ENCODE assay signal across 25 cellular contexts in genomic region chr5:53002491-53002890, GRCh38. TPM values are rescaled to one million over a fixed set of nuclear protein-coding genes. Genes with fewer than 3 reads are reported as not detected.
A peak's percentile ranks its signal among the peaks of the same experiment; 100 is the strongest.
DNase-seq lines count a peak whose midpoint lies in the region; ATAC-seq, FAIRE-seq and TF ChIP-seq lines count a peak whose summit lies in the region.
"Had no signal": no experiment of that assay in that cellular context is flagged by ENCODE, and none has a peak within 500 bp of the region (broad histone marks: within the 10 kb centered on the region; RNA-seq: fewer than 3 reads in every experiment).

No MANE protein-coding gene starts in this region.

- TF ChIP-seq RAD21 in HepG2 (CRISPR knock-in tag; IDR thresholded peaks at IDR 0.05) = no peak

- FAIRE-seq in HepG2 (lab: Jason Lieb, UNC) = no peak
- FAIRE-seq: D721Med, GM12878, GM19239, H1 had no signal

- in situ Hi-C loops in HepG2 (cut with HindIII; ENCODE audit: extremely low pct_ligation_motif_present, low pct_unique_long_range_greater_than_20kb) = no loop called here

- peaks cover 71% of the 10 kb centered on the region for H3K79me2 ChIP-seq in HepG2 (ENCODE audit: insufficient read depth, low read length)

- no peak for DNase-seq in HepG2 (ENCODE audit: low spot score)
- no peak for DNase-seq in right lobe of liver
- DNase-seq in dermis blood vessel endothelial cell = peak; percentile 53
- no peak for DNase-seq in activated naive CD4-positive, alpha-beta T cell (lab: John Stamatoyannopoulos, UW)
- DNase-seq in stimulated activated CD4-positive, alpha-beta T cell treated with anti-CD3 and anti-CD28 coated beads, Interleukin-4, amount 100 ng/mL, for 24 hours = no peak
- DNase-seq: ACHN; AML-193; BE2C; CD4-positive, alpha-beta T cell; CD8-positive, alpha-beta memory T cell; DMS 273 treated with DMSO at 0.1 percent for 48 hours; DMS79; EL; GDM1; GM23248; H7; HCEC 1CT had no signal

- no peak overlapping the region for H3K9ac ChIP-seq in HepG2 (ENCODE audit: insufficient read depth, low read depth, low read length)
- H3K9ac ChIP-seq: BLaER1 treated with 17β-estradiol and CSF1 and Interleukin-3, amounts not matched to agents 10 nM and 100 nM; GM23248 had no signal

- BruUV-seq in HepG2 (replicated peaks; lab: Mats Ljungman, UMichigan) = no TSS peak

- H3K36me3 ChIP-seq in HepG2 (replicated peaks in 1 of 2; ENCODE audit: control insufficient read depth in 1 of 2, insufficient read depth in 2 of 2, low read length in 2 of 2) (peaks cover 3 to 23% of the 10 kb centered on the region in 2 experiments), right lobe of liver (no peaks in the 10 kb centered on the region), HEK293 (ENCODE audit: control insufficient read depth in 2 of 2, insufficient read depth in 1 of 2, low read length in 2 of 2) (no peaks in the 10 kb centered on the region)
- H3K36me3 ChIP-seq: BE2C had no signal

- no peak overlapping the region for H2AFZ ChIP-seq in HepG2 (ENCODE audit: low read length)
- H2AFZ ChIP-seq: GM23248 had no signal

- CTCF ChIA-PET in HepG2 (lab: Yijun Ruan, JAX; ENCODE audit: low intra/inter-chr PET ratio, low total read pairs) (no interaction called here), HEK293 (lab: Yijun Ruan, JAX) (interaction anchor here (0.7 kb wide), 1 partner anchor 30 kb away, joined by 3 read pairs; no protein-coding TSS in a partner anchor)

- TF ChIP-seq POLR2A in HepG2 (IDR thresholded peaks at IDR 0.05; ENCODE audit: insufficient read depth in 1 of 2, low read depth in 2 of 2, low read length in 2 of 2) = no peak
- TF ChIP-seq POLR2A in right lobe of liver (IDR thresholded peaks at IDR 0.05) = no peak

- no peak overlapping the region for H3K4me2 ChIP-seq in HepG2 (ENCODE audit: low read depth, low read length)

- no peaks in the 10 kb centered on the region for H3K9me3 ChIP-seq in HepG2 (ENCODE audit: low read length)
- H3K9me3 ChIP-seq in right lobe of liver = no peaks in the 10 kb centered on the region
- no peaks in the 10 kb centered on the region for H3K9me3 ChIP-seq in HEK293 (ENCODE audit: control insufficient read depth, insufficient read depth, low read depth, low read length)
- H3K9me3 ChIP-seq: BE2C; BLaER1 treated with 17β-estradiol and CSF1 and Interleukin-3, amounts not matched to agents 10 nM and 100 nM had no signal

- peaks cover 99% of the 10 kb centered on the region for H3K4me1 ChIP-seq in HepG2 (ENCODE audit: insufficient read depth, low read length)
- H3K4me1 ChIP-seq in right lobe of liver = no peaks in the 10 kb centered on the region
- peaks cover 6% of the 10 kb centered on the region for H3K4me1 ChIP-seq in HEK293 (ENCODE audit: control insufficient read depth, insufficient read depth, low read length)
- H3K4me1 ChIP-seq: BE2C had no signal

- H4K20me1 ChIP-seq in HepG2 (ENCODE audit: insufficient read depth, low read length) = no peaks in the 10 kb centered on the region
- H4K20me1 ChIP-seq: BLaER1 treated with 17β-estradiol and CSF1 and Interleukin-3, amounts not matched to agents 10 nM and 100 nM had no signal

- no peaks in the 10 kb centered on the region for H3K27me3 ChIP-seq in HepG2 (ENCODE audit: control insufficient read depth in 1 of 2, insufficient read depth in 2 of 2, low read length in 2 of 2)
- H3K27me3 ChIP-seq in right lobe of liver = no peaks in the 10 kb centered on the region
- H3K27me3 ChIP-seq: BE2C; BLaER1 treated with 17β-estradiol and CSF1 and Interleukin-3, amounts not matched to agents 10 nM and 100 nM had no signal

- TF ChIP-seq EP300 in HepG2 (IDR thresholded peaks at IDR 0.05; ENCODE audit: low read depth in 2 of 2, low read length in 2 of 2) = no peak
- TF ChIP-seq EP300 in HepG2 (CRISPR knock-in tag; IDR thresholded peaks at IDR 0.05; ENCODE audit: borderline replicate concordance) = no peak

- no peak for ATAC-seq in HepG2
- ATAC-seq in right lobe of liver = no peak
- ATAC-seq in HG02970 (IDR thresholded peaks at IDR 0.05; ENCODE audit: low FRiP score, unreplicated experiment) = no peak
- ATAC-seq: GM12878 had no signal

- no peak for TF ChIP-seq CTCF in HepG2 (CRISPR knock-in tag; IDR thresholded peaks at IDR 0.05)
- no peak for TF ChIP-seq CTCF in right lobe of liver (IDR thresholded peaks at IDR 0.05)
- no peak for TF ChIP-seq CTCF in HEK293 (tag by site-specific recombination; IDR thresholded peaks at IDR 0.05)

- H3K4me3 ChIP-seq in HepG2 (replicated peaks in 1 of 3; ENCODE audit: insufficient read depth in 1 of 3, low read depth in 2 of 3, low read length in 3 of 3) (no peak overlapping the region), right lobe of liver (no peak overlapping the region), HEK293 (ENCODE audit: low read depth, low read length) (no peak overlapping the region)
- H3K4me3 ChIP-seq: BLaER1 treated with 17β-estradiol and CSF1 and Interleukin-3, amounts not matched to agents 10 nM and 100 nM; GM12878; GM23248 had no signal

- 80% methylated on average over 1 of the region's 1 CpG for WGBS in HepG2 (ENCODE audit: low lambda C conversion rate)
- WGBS in right lobe of liver (ENCODE audit: insufficient coverage, low coverage, low lambda C conversion rate, missing lambda C conversion rate) = 83% methylated on average over 1 of the region's 1 CpG

- intact Hi-C loops in HepG2 (cut with micrococcal nuclease; ENCODE audit: unreplicated experiment) (no loop called here), right lobe of liver (cut with DNase I) (no loop called here)

- peak overlapping the region; percentile 83 for H3K27ac ChIP-seq in HepG2 (ENCODE audit: extremely low read length, insufficient read depth, low read length)
- H3K27ac ChIP-seq in right lobe of liver = no peak overlapping the region
- H3K27ac ChIP-seq in HEK293 (ENCODE audit: extremely low read depth, low read depth, low read length) = no peak overlapping the region

- POLR2A ChIA-PET in HepG2 (lab: Yijun Ruan, JAX) (interaction anchor here (1.4 to 1.6 kb wide), 2 partner anchors 14 to 29 kb away, joined by 4 to 7 read pairs; partner anchors contain the start of gene ITGA2), HEK293 (lab: Yijun Ruan, JAX) (no interaction called here)

TF ChIP-seq in HepG2, 621 proteins besides CTCF, POLR2A, EP300 and RAD21 (continues in another document):
- TF ChIP-seq ZNF33B (CRISPR knock-in tag; IDR thresholded peaks at IDR 0.05) (no peak), NR1H2 (CRISPR knock-in tag; IDR thresholded peaks at IDR 0.05; ENCODE audit: borderline replicate concordance, low read depth) (no peak), ZNF644 (CRISPR knock-in tag; IDR thresholded peaks at IDR 0.05; ENCODE audit: low read depth) (no peak), FOXA1 (IDR thresholded peaks at IDR 0.05) (no peak), FOXA1 (CRISPR knock-in tag; IDR thresholded peaks at IDR 0.05) (no peak), ZNF3 (CRISPR knock-in tag; IDR thresholded peaks at IDR 0.05) (no peak), PCBP2 (optimal IDR thresholded peaks at IDR 0.05; ENCODE audit: low read depth, low read length, poor library complexity, severe bottlenecking) (no peak), GABPA (IDR thresholded peaks at IDR 0.05; ENCODE audit: low read depth, low read length) (no peak), GABPA (CRISPR knock-in tag; IDR thresholded peaks at IDR 0.05; ENCODE audit: low read depth) (no peak), ZNF678 (CRISPR knock-in tag; IDR thresholded peaks at IDR 0.05) (no peak)

TF ChIP-seq in HEK293, 187 proteins besides CTCF, POLR2A, EP300 and RAD21 (continues in another document):
- TF ChIP-seq ZNF621 (tag by site-specific recombination; IDR thresholded peaks at IDR 0.05) (no peak), BCL11A (tag by site-specific recombination; IDR thresholded peaks at IDR 0.05; ENCODE audit: low read depth) (no peak), ZNF133 (tag by site-specific recombination; IDR thresholded peaks at IDR 0.05) (no peak), ZNF18 (tag by site-specific recombination; IDR thresholded peaks at IDR 0.05) (no peak), ZNF423 (tag by site-specific recombination; IDR thresholded peaks at IDR 0.05) (no peak)

RNA-seq across cellular contexts. Expression of gene ITGA2, which starts 13.3 kb away (rescaled TPM):
- total RNA-seq in HepG2 (2016; rRNA removed; fragmentation: Illumina TruSeq; extraction: Trizol) (10.2 and 15.8 TPM in 2 replicates), right lobe of liver (1 to 10 TPM in 1 of 6 experiments, under 1 TPM in 5; 0.11 to 1.6 (median 0.40) TPM), dermis blood vessel endothelial cell (44.9 and 90.6 TPM in 2 replicates)
- total RNA-seq in HepG2 (2016; cell fraction: cytosol; rRNA removed; fragmentation: Illumina TruSeq; extraction: Trizol; ENCODE audit: low read depth) = 0.79 and 0.91 TPM in 2 replicates
- total RNA-seq in HepG2 (2016; cell fraction: insoluble cytoplasmic fraction; rRNA removed; fragmentation: Illumina TruSeq; extraction: Trizol) = 9.7 and 15.3 TPM in 2 replicates
- 2.3 and 3.0 TPM in 2 replicates for total RNA-seq in HepG2 (2016; cell fraction: membrane; rRNA removed; fragmentation: Illumina TruSeq; extraction: Trizol)
- 25.3 and 27.8 TPM in 2 replicates for total RNA-seq in HepG2 (2016; cell fraction: nucleus; rRNA removed; fragmentation: Illumina TruSeq; extraction: Trizol)
- 49.3 and 58.3 TPM in 2 replicates for polyA plus RNA-seq in HepG2 (2011; rRNA removed)
- polyA plus RNA-seq in HepG2 (2011; cell fraction: cytosol; rRNA removed) = 24.9 and 38.8 TPM in 2 replicates
- polyA plus RNA-seq in HepG2 (2011; cell fraction: nucleus; rRNA removed) = 27.4 and 30.0 TPM in 2 replicates
- 40.3 and 49.9 TPM in 2 replicates for polyA plus RNA-seq in HepG2 (2012)
- 0.17 and 0.20 TPM in 2 replicates for polyA plus RNA-seq in HepG2 (2016; cell fraction: cytosol; fragmentation: Illumina TruSeq; extraction: Trizol; ENCODE audit: low read depth)
- 3.7 TPM in 2 replicates for polyA plus RNA-seq in HepG2 (2016; cell fraction: insoluble cytoplasmic fraction; fragmentation: Illumina TruSeq; extraction: Trizol; ENCODE audit: low read depth)
- 0.45 and 0.72 TPM in 2 replicates for polyA plus RNA-seq in HepG2 (2016; cell fraction: membrane; fragmentation: Illumina TruSeq; extraction: Trizol; ENCODE audit: low read depth)
- polyA plus RNA-seq in HepG2 (2016; cell fraction: nucleus; fragmentation: Illumina TruSeq; extraction: Trizol; ENCODE audit: insufficient read depth, low read depth) = 15.1 and 16.2 TPM in 2 replicates
- 19.4 and 121 TPM in 2 replicates for polyA minus RNA-seq in HepG2 (2011; rRNA and poly(A)+ RNA removed; ENCODE audit: low replicate concordance)
- polyA minus RNA-seq in HepG2 (2011; cell fraction: cytosol; rRNA and poly(A)+ RNA removed) = 105 and 135 TPM in 2 replicates
- polyA minus RNA-seq in HepG2 (2011; cell fraction: nucleus; rRNA and poly(A)+ RNA removed) = 209 and 232 TPM in 2 replicates
- polyA plus RNA-seq: CD14-positive monocyte had no signal

Comparison
In these comparisons a context has a peak if more than half of its experiments do, and no peak if none do; other contexts are left out.
1. Of the 63 proteins assayed by ChIP-seq in both HepG2 and HEK293: peak only in HepG2: none; only in HEK293: PRDM10; in both: none; in neither: 62.